Comparison of ENCODE assay signal across 8 cellular contexts in genomic region chr12:103956515-103957027, GRCh38. TPM values are rescaled to one million over a fixed set of nuclear protein-coding genes. Genes with fewer than 3 reads are reported as not detected.
DNase-seq lines count a peak whose midpoint lies in the region; ATAC-seq and TF ChIP-seq lines count a peak whose summit lies in the region.

No MANE protein-coding gene starts in this region.

- TF ChIP-seq CTCF in RWPE1 (conservative IDR thresholded peaks at IDR 0.05; ENCODE audit: low read depth) (no peak), epithelial cell of esophagus (IDR thresholded peaks at IDR 0.05; ENCODE audit: insufficient read depth, low read depth, low read length, missing control alignments) (no peak), natural killer cell (IDR thresholded peaks at IDR 0.05) (no peak)

- H3K27ac Mint-ChIP-seq in natural killer cell: peak overlapping the region; percentile 96 to 99

- POLR2A ChIA-PET in RWPE1 (lab: Yijun Ruan, JAX; ENCODE audit: low non-redundant PET): interaction anchor here (0.6 to 1.4 kb wide), 3 partner anchors 9 to 1152 kb away, joined by 3 to 9 read pairs (median 4); partner anchors contain the start of gene TDG

- H3K27ac ChIP-seq in RWPE1: peak overlapping the region; percentile 95

- no peaks in the 10 kb centered on the region for H3K9me3 Mint-ChIP-seq in natural killer cell

- peak overlapping the region; percentile 99 for H3K4me3 Mint-ChIP-seq in natural killer cell

- H3K4me3 ChIP-seq in epithelial cell of esophagus (ENCODE audit: low read length): peak overlapping the region; percentile 88

- ATAC-seq in HG02798 (IDR thresholded peaks at IDR 0.05; ENCODE audit: poor library complexity, unreplicated experiment): peak; percentile 33
- peak in 1 of 3 donors; percentile 8 for ATAC-seq in natural killer cell
- no peak for ATAC-seq in HG03342 (IDR thresholded peaks at IDR 0.05; ENCODE audit: unreplicated experiment)

- peaks cover 31 to 42% of the 10 kb centered on the region in 2 donors for H3K4me1 Mint-ChIP-seq in natural killer cell

- no peaks in the 10 kb centered on the region for H3K36me3 Mint-ChIP-seq in natural killer cell

- intact Hi-C loops in natural killer cell (cut with micrococcal nuclease): loop anchor here (1.0 to 5.0 kb wide), 3 partner anchors 9 to 114 kb away; partner anchors contain the start of genes HSP90B1, NT5DC3 and TDG

- peak; percentile 46 for DNase-seq in NCI-H82 (lab: John Stamatoyannopoulos, UW)
- no peak for DNase-seq in NCI-H82 treated with DMSO at 0.1 percent for 48 hours (lab: John Stamatoyannopoulos, UW; ENCODE audit: unreplicated experiment)
- peak; percentile 36 for DNase-seq in RWPE1 (ENCODE audit: low spot score)
- DNase-seq in epithelial cell of esophagus (ENCODE audit: low read depth): no peak
- no peak for DNase-seq in natural killer cell
- no peak for DNase-seq in pons (ENCODE audit: low spot score)

- no peaks in the 10 kb centered on the region for H3K27me3 Mint-ChIP-seq in natural killer cell (ENCODE audit: low read depth in 2 of 2)

- CTCF ChIA-PET in RWPE1 (lab: Yijun Ruan, JAX): interaction anchor here (0.6 to 1.6 kb wide), 2 partner anchors 10 to 153 kb away, joined by 4 read pairs; no protein-coding TSS in a partner anchor

RNA-seq across cellular contexts. Expression of gene TDG, which starts 9.1 kb away (rescaled TPM):
- 10 to 100 TPM; 28.2 to 28.7 (median 28.7) TPM for total RNA-seq in natural killer cell

RNA-seq across cellular contexts. Expression of gene HSP90B1, which starts 26.4 kb away (rescaled TPM):
- total RNA-seq in natural killer cell: 100 to 1,000 TPM; 282 to 390 (median 389) TPM

Comparison
In these comparisons a context has a peak if more than half of its experiments do, and no peak if none do; other contexts are left out.
1. DNase-seq: peak in NCI-H82 (single experiment) and RWPE1 (single experiment); none in NCI-H82 treated with DMSO at 0.1 percent for 48 hours (single experiment), epithelial cell of esophagus (single experiment), natural killer cell (single experiment) and pons (single experiment).